1 cellular context compared by ENCODE assay signal in the genomic region with DNA sequence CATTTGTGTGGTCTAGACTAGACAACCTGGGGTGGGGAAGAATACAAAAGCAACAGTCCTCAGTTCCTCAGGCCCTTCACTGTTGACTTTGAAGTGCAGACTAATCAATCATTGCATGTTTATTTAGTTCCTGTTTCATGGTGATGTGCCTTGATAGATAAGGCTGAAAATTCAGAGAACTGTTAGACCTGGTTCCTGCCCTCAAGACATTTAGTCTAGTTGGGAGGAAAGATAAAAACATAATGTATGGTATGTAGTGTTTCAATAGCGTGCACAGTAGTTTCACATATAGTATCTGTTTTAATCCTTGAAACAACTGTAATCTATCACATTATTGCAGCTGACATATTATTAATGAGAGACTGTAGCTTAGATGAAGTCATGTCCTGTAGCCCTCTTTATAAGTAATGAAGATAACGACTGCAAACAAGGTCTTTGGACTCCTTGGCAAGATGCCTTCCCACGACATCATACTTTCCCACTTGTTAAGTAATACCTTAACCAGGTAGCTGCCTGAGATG.
TF ChIP-seq lines count a peak whose summit lies in the region.

No MANE protein-coding gene starts in this region.

TF ChIP-seq in K562, 482 proteins besides CTCF, POLR2A, EP300 and RAD21 (continued from another document and continues in another):
- TF ChIP-seq, protein P1, sequence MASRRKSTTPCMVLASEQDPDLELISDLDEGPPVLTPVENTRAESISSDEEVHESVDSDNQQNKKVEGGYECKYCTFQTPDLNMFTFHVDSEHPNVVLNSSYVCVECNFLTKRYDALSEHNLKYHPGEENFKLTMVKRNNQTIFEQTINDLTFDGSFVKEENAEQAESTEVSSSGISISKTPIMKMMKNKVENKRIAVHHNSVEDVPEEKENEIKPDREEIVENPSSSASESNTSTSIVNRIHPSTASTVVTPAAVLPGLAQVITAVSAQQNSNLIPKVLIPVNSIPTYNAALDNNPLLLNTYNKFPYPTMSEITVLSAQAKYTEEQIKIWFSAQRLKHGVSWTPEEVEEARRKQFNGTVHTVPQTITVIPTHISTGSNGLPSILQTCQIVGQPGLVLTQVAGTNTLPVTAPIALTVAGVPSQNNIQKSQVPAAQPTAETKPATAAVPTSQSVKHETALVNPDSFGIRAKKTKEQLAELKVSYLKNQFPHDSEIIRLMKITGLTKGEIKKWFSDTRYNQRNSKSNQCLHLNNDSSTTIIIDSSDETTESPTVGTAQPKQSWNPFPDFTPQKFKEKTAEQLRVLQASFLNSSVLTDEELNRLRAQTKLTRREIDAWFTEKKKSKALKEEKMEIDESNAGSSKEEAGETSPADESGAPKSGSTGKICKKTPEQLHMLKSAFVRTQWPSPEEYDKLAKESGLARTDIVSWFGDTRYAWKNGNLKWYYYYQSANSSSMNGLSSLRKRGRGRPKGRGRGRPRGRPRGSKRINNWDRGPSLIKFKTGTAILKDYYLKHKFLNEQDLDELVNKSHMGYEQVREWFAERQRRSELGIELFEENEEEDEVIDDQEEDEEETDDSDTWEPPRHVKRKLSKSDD (conservative IDR thresholded peaks at IDR 0.05; ENCODE audit: low read length) = no peak
- TF ChIP-seq HDAC6 (IDR thresholded peaks at IDR 0.05; ENCODE audit: low read depth, low read length) (no peak), ZNF57 (CRISPR knock-in tag; IDR thresholded peaks at IDR 0.05) (no peak), ZNF316 (IDR thresholded peaks at IDR 0.05) (peak; percentile 80), TAF1 (IDR thresholded peaks at IDR 0.05; ENCODE audit: control insufficient read depth, extremely low read depth, insufficient read depth, low read length, severe bottlenecking) (no peak), ILF3 (IDR thresholded peaks at IDR 0.05; ENCODE audit: borderline replicate concordance) (no peak), POLR2AphosphoS5 (IDR thresholded peaks at IDR 0.05; ENCODE audit: control insufficient read depth, insufficient read depth, low read depth, low read length) (peak; percentile 93), ZNF41 (CRISPR knock-in tag; conservative IDR thresholded peaks at IDR 0.05) (no peak), NCOA1 (IDR thresholded peaks at IDR 0.05; ENCODE audit: low read depth) (peak; percentile 80), CXXC5 (CRISPR knock-in tag; IDR thresholded peaks at IDR 0.05) (peak; percentile 58; the same call in 1 of the 2 replicates), PHF21A (IDR thresholded peaks at IDR 0.05; ENCODE audit: borderline replicate concordance, low read depth) (no peak), ZNF766 (CRISPR knock-in tag; conservative IDR thresholded peaks at IDR 0.05) (no peak; the same call in 1 of the 2 replicates), OTX1 (CRISPR knock-in tag; IDR thresholded peaks at IDR 0.05) (no peak), LCOR (CRISPR knock-in tag; IDR thresholded peaks at IDR 0.05) (0 out of 2 replicates have a peak, but pooled peaks have one; percentile 71), CBFA2T2 (conservative IDR thresholded peaks at IDR 0.05) (peak; percentile 96), XRCC5 (IDR thresholded peaks at IDR 0.05; ENCODE audit: low read depth, low read length) (no peak), TEAD4 (IDR thresholded peaks at IDR 0.05; ENCODE audit: low read length) (peak; percentile 99), TEAD4 (CRISPR knock-in tag; IDR thresholded peaks at IDR 0.05; ENCODE audit: borderline replicate concordance) (no peak), BCOR (IDR thresholded peaks at IDR 0.05) (peak; percentile 87; the same call in 1 of the 2 replicates), ZNF263 (CRISPR knock-in tag; IDR thresholded peaks at IDR 0.05; ENCODE audit: borderline replicate concordance) (no peak), NR2C1 (IDR thresholded peaks at IDR 0.05) (no peak), NR2C1 (tag; IDR thresholded peaks at IDR 0.05) (no peak), PHF8 (IDR thresholded peaks at IDR 0.05; ENCODE audit: borderline replicate concordance, low read length) (no peak), ZNF551 (CRISPR knock-in tag; IDR thresholded peaks at IDR 0.05) (no peak), NFRKB (IDR thresholded peaks at IDR 0.05; ENCODE audit: low read depth) (no peak), FOXJ2 (tag; IDR thresholded peaks at IDR 0.05) (peak; percentile 73; the same call in 1 of the 2 replicates), ARHGAP35 (IDR thresholded peaks at IDR 0.05; ENCODE audit: partially characterized antibody) (no peak), ELF4 (CRISPR knock-in tag; IDR thresholded peaks at IDR 0.05) (no peak), MCM7 (IDR thresholded peaks at IDR 0.05) (no peak), ZNF140 (CRISPR knock-in tag; IDR thresholded peaks at IDR 0.05) (no peak), HDAC8 (tag; IDR thresholded peaks at IDR 0.05) (no peak), JUN (IDR thresholded peaks at IDR 0.05; ENCODE audit: borderline replicate concordance, low read depth, low read length) (no peak), JUN (CRISPR knock-in tag; IDR thresholded peaks at IDR 0.05; ENCODE audit: borderline replicate concordance) (no peak), RBM14 (IDR thresholded peaks at IDR 0.05; ENCODE audit: borderline replicate concordance, insufficient read depth, low read depth, low read length) (no peak), COPS2 (conservative IDR thresholded peaks at IDR 0.05) (no peak), RUNX1 (IDR thresholded peaks at IDR 0.05; ENCODE audit: low read depth) (no peak; the same call in 1 of the 2 replicates), TRIM24 (IDR thresholded peaks at IDR 0.05) (peak; percentile 92 to 97), GATA2 (CRISPR knock-in tag; IDR thresholded peaks at IDR 0.05) (peak; percentile 93), RHOXF2B (CRISPR knock-in tag; conservative IDR thresholded peaks at IDR 0.05) (no peak), RFX1 (IDR thresholded peaks at IDR 0.05) (0 out of 2 replicates have a peak, but pooled peaks have one; percentile 19)
- TF ChIP-seq, protein P2, sequence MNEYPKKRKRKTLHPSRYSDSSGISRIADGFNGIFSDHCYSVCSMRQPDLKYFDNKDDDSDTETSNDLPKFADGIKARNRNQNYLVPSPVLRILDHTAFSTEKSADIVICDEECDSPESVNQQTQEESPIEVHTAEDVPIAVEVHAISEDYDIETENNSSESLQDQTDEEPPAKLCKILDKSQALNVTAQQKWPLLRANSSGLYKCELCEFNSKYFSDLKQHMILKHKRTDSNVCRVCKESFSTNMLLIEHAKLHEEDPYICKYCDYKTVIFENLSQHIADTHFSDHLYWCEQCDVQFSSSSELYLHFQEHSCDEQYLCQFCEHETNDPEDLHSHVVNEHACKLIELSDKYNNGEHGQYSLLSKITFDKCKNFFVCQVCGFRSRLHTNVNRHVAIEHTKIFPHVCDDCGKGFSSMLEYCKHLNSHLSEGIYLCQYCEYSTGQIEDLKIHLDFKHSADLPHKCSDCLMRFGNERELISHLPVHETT (CRISPR knock-in tag; conservative IDR thresholded peaks at IDR 0.05 in 1 of 2, IDR thresholded peaks at IDR 0.05 in 1 of 2) = peak in 1 of 2 experiments; percentile 52; a peak in 1 of 4 replicates
- TF ChIP-seq, protein P3, sequence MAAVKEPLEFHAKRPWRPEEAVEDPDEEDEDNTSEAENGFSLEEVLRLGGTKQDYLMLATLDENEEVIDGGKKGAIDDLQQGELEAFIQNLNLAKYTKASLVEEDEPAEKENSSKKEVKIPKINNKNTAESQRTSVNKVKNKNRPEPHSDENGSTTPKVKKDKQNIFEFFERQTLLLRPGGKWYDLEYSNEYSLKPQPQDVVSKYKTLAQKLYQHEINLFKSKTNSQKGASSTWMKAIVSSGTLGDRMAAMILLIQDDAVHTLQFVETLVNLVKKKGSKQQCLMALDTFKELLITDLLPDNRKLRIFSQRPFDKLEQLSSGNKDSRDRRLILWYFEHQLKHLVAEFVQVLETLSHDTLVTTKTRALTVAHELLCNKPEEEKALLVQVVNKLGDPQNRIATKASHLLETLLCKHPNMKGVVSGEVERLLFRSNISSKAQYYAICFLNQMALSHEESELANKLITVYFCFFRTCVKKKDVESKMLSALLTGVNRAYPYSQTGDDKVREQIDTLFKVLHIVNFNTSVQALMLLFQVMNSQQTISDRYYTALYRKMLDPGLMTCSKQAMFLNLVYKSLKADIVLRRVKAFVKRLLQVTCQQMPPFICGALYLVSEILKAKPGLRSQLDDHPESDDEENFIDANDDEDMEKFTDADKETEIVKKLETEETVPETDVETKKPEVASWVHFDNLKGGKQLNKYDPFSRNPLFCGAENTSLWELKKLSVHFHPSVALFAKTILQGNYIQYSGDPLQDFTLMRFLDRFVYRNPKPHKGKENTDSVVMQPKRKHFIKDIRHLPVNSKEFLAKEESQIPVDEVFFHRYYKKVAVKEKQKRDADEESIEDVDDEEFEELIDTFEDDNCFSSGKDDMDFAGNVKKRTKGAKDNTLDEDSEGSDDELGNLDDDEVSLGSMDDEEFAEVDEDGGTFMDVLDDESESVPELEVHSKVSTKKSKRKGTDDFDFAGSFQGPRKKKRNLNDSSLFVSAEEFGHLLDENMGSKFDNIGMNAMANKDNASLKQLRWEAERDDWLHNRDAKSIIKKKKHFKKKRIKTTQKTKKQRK (IDR thresholded peaks at IDR 0.05; ENCODE audit: borderline replicate concordance, low read depth, low read length) = no peak
- TF ChIP-seq, protein P4, sequence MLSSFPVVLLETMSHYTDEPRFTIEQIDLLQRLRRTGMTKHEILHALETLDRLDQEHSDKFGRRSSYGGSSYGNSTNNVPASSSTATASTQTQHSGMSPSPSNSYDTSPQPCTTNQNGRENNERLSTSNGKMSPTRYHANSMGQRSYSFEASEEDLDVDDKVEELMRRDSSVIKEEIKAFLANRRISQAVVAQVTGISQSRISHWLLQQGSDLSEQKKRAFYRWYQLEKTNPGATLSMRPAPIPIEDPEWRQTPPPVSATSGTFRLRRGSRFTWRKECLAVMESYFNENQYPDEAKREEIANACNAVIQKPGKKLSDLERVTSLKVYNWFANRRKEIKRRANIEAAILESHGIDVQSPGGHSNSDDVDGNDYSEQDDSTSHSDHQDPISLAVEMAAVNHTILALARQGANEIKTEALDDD (IDR thresholded peaks at IDR 0.05) = peak; percentile 87
- TF ChIP-seq, protein P5, sequence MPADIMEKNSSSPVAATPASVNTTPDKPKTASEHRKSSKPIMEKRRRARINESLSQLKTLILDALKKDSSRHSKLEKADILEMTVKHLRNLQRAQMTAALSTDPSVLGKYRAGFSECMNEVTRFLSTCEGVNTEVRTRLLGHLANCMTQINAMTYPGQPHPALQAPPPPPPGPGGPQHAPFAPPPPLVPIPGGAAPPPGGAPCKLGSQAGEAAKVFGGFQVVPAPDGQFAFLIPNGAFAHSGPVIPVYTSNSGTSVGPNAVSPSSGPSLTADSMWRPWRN (IDR thresholded peaks at IDR 0.05; ENCODE audit: low read depth) = peak; percentile 87
- TF ChIP-seq, protein P6, sequence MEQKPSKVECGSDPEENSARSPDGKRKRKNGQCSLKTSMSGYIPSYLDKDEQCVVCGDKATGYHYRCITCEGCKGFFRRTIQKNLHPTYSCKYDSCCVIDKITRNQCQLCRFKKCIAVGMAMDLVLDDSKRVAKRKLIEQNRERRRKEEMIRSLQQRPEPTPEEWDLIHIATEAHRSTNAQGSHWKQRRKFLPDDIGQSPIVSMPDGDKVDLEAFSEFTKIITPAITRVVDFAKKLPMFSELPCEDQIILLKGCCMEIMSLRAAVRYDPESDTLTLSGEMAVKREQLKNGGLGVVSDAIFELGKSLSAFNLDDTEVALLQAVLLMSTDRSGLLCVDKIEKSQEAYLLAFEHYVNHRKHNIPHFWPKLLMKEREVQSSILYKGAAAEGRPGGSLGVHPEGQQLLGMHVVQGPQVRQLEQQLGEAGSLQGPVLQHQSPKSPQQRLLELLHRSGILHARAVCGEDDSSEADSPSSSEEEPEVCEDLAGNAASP (IDR thresholded peaks at IDR 0.05) = no peak
- TF ChIP-seq, protein P7, sequence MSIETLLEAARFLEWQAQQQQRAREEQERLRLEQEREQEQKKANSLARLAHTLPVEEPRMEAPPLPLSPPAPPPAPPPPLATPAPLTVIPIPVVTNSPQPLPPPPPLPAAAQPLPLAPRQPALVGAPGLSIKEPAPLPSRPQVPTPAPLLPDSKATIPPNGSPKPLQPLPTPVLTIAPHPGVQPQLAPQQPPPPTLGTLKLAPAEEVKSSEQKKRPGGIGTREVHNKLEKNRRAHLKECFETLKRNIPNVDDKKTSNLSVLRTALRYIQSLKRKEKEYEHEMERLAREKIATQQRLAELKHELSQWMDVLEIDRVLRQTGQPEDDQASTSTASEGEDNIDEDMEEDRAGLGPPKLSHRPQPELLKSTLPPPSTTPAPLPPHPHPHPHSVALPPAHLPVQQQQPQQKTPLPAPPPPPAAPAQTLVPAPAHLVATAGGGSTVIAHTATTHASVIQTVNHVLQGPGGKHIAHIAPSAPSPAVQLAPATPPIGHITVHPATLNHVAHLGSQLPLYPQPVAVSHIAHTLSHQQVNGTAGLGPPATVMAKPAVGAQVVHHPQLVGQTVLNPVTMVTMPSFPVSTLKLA (conservative IDR thresholded peaks at IDR 0.05) = peak in 1 of 2 experiments; percentile 59; a peak in 1 of 4 replicates
- TF ChIP-seq, protein P8, sequence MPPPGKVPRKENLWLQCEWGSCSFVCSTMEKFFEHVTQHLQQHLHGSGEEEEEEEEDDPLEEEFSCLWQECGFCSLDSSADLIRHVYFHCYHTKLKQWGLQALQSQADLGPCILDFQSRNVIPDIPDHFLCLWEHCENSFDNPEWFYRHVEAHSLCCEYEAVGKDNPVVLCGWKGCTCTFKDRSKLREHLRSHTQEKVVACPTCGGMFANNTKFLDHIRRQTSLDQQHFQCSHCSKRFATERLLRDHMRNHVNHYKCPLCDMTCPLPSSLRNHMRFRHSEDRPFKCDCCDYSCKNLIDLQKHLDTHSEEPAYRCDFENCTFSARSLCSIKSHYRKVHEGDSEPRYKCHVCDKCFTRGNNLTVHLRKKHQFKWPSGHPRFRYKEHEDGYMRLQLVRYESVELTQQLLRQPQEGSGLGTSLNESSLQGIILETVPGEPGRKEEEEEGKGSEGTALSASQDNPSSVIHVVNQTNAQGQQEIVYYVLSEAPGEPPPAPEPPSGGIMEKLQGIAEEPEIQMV (tag; conservative IDR thresholded peaks at IDR 0.05; ENCODE audit: low read depth) = no peak
